23 cellular contexts compared by ENCODE assay signal in the genomic region with DNA sequence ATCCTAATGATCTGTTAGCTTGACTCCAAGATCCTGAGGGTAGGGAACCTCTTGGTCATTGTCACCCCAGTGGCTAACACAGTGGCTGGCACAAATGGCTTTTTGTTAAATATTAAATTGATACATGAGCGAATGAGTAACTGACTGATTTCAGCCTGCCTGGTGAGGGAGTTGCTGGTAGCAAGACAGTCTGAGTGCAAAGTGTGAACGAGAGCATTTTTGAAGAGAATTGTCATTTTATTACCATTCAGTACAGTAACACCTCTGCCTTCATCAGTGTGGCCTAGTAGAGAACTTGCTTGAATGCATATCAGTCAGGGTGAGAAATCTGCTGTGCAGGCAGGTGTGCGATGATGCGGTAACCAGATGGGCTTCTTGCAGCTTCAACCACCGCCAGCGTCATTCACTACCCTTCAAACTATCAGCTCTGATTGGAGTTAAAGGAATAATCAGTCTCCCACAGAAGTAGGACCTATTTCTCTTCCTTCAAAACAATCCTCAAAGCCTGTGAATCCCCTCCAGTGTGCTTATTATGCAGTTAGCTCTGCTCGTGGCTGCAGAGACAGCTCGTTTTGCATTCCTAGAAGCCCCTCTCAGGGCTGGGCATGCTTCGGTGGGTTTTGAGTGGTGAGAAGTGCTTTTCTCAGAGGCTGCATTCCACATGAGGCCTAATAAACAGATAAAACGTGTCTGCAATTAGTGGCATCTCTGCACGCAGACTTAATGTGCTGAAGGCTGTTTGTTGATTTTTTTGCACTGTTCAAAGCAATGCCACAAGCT. TPM values are rescaled to one million over a fixed set of nuclear protein-coding genes. Genes with fewer than 3 reads are reported as not detected.
A peak's percentile ranks its signal among the peaks of the same experiment; 100 is the strongest.
DNase-seq lines count a peak whose midpoint lies in the region; ATAC-seq and TF ChIP-seq lines count a peak whose summit lies in the region.
"Had no signal": no experiment of that assay in that cellular context is flagged by ENCODE, and none has a peak within 500 bp of the region (broad histone marks: within the 10 kb centered on the region; RNA-seq: fewer than 3 reads in every experiment).

No MANE protein-coding gene starts in this region.

- H3K36me3 ChIP-seq in BLaER1 (no peaks in the 10 kb centered on the region), mucosa of descending colon (ENCODE audit: low read depth) (no peaks in the 10 kb centered on the region), gastroesophageal sphincter (no peaks in the 10 kb centered on the region)
- H3K36me3 ChIP-seq: BE2C, breast epithelium, prostate gland had no signal

- H3K9ac ChIP-seq in BLaER1: no peak overlapping the region; the same call in 1 of the 2 replicates

- ATAC-seq in mucosa of descending colon (peak; percentile 15), gastroesophageal sphincter (no peak)
- ATAC-seq: activated T-cell treated with anti-CD3 and anti-CD28 coated beads, Interleukin-2, amount 50 U/mL, for 72 hours had no signal

- WGBS in gastroesophageal sphincter (ENCODE audit: low coverage in 1 of 2), 2 donors: 72 to 74% methylated on average over 6 to 11 of the region's 11 CpGs

- intact Hi-C loops in mucosa of descending colon (cut with DNase I, micrococcal nuclease): loop anchor here in 1 of 2 donors (10.0 kb wide), 1 partner anchor 56 kb away; the partner anchor contains the start of genes ACBD4 and PLCD3

- no peak for TF ChIP-seq EP300 in gastroesophageal sphincter (IDR thresholded peaks at IDR 0.05)

- H3K4me1 ChIP-seq in BLaER1 (peaks cover 18% of the 10 kb centered on the region), mucosa of descending colon (ENCODE audit: low read depth) (no peaks in the 10 kb centered on the region), gastroesophageal sphincter (no peaks in the 10 kb centered on the region)
- H3K4me1 ChIP-seq: BE2C, breast epithelium, prostate gland had no signal

- DNase-seq in NAMALWA (ENCODE audit: low spot score) (peak; percentile 64), glomerular visceral epithelial cell (ENCODE audit: extremely low spot score) (peak; percentile 40), mucosa of descending colon (no peak), NCI-H2107 treated with DMSO at 0.1 percent for 48 hours (lab: John Stamatoyannopoulos, UW; ENCODE audit: unreplicated experiment) (no peak), NCI-H2196 treated with DMSO at 0.1 percent for 48 hours (lab: John Stamatoyannopoulos, UW; ENCODE audit: unreplicated experiment) (no peak)
- no peak for DNase-seq in activated CD4-positive, CD25-positive, alpha-beta regulatory T cell (lab: John Stamatoyannopoulos, UW)
- DNase-seq: activated CD4-positive, alpha-beta T cell treated with anti-CD3 and anti-CD28 coated beads, Interleukin-2, amount 10 ng/mL, durations not matched to agents 24 days and 14 days; activated naive CD4-positive, alpha-beta T cell treated with anti-CD3 and anti-CD28 coated beads for 36 hours; activated T-cell treated with anti-CD3 and anti-CD28 coated beads, Interleukin-2, amount 50 U/mL, for 72 hours; BE2C; effector CD8-positive, alpha-beta T cell; foreskin fibroblast; H9; hippocampal formation; NCI-H774; stimulated activated CD4-positive, alpha-beta T cell treated with anti-CD3 and anti-CD28 coated beads, Interleukin-2, amount 100 ng/mL, for 24 hours had no signal

- TF ChIP-seq CTCF in mucosa of descending colon (IDR thresholded peaks at IDR 0.05) (no peak), gastroesophageal sphincter (IDR thresholded peaks at IDR 0.05) (no peak)

- H3K9me3 ChIP-seq in BLaER1: no peaks in the 10 kb centered on the region
- no peaks in the 10 kb centered on the region for H3K9me3 ChIP-seq in mucosa of descending colon
- H3K9me3 ChIP-seq in gastroesophageal sphincter: no peaks in the 10 kb centered on the region
- H3K9me3 ChIP-seq: BE2C, breast epithelium, prostate gland had no signal

- H3K4me3 ChIP-seq in BLaER1 (no peak overlapping the region), mucosa of descending colon (no peak overlapping the region), gastroesophageal sphincter (no peak overlapping the region)
- H3K4me3 ChIP-seq: breast epithelium, prostate gland, smooth muscle cell had no signal

- H3K4me2 ChIP-seq in BLaER1: peak overlapping the region; percentile 49
- H3K4me2 ChIP-seq: smooth muscle cell had no signal

- H4K20me1 ChIP-seq in BLaER1: no peaks in the 10 kb centered on the region

- H3K27ac ChIP-seq in BLaER1: no peak overlapping the region
- no peak overlapping the region for H3K27ac ChIP-seq in gastroesophageal sphincter
- H3K27ac ChIP-seq: breast epithelium, HL-60, prostate gland, VCaP had no signal

- no peaks in the 10 kb centered on the region for H3K27me3 ChIP-seq in BLaER1
- no peaks in the 10 kb centered on the region for H3K27me3 ChIP-seq in gastroesophageal sphincter
- H3K27me3 ChIP-seq: BE2C, breast epithelium had no signal

- no peak for TF ChIP-seq POLR2A in gastroesophageal sphincter (IDR thresholded peaks at IDR 0.05)

RNA-seq across cellular contexts. Expression of gene HEXIM2, which starts 29.0 kb away (rescaled TPM):
- 1 to 10 TPM; 3.9 to 9.6 (median 4.5) TPM for total RNA-seq in mucosa of descending colon
- total RNA-seq in gastroesophageal sphincter: 10 to 100 TPM in 1 of 4 donors, 1 to 10 TPM in 3; 3.8 to 11.1 (median 8.6) TPM

RNA-seq across cellular contexts. Expression of gene FMNL1, which starts 31.0 kb away (rescaled TPM):
- total RNA-seq in mucosa of descending colon (10 to 100 TPM in 2 of 3 donors, 1 to 10 TPM in 1; 7.4 to 18.1 (median 17.3) TPM), gastroesophageal sphincter (10 to 100 TPM; 12.0 to 21.9 (median 14.9) TPM)

RNA-seq across cellular contexts. Expression of gene HEXIM1, which starts 42.4 kb away (rescaled TPM):
- total RNA-seq in mucosa of descending colon (10 to 100 TPM; 36.7 to 98.2 (median 37.0) TPM), gastroesophageal sphincter (10 to 100 TPM; 48.3 to 56.3 (median 53.8) TPM)

RNA-seq across cellular contexts. Expression of gene ACBD4, which starts 55.2 kb away (rescaled TPM):
- 10 to 100 TPM; 18.1 to 28.7 (median 26.3) TPM for total RNA-seq in mucosa of descending colon
- total RNA-seq in gastroesophageal sphincter: 10 to 100 TPM; 15.0 to 28.8 (median 23.5) TPM

RNA-seq across cellular contexts. Expression of gene PLCD3, which starts 58.4 kb away (rescaled TPM):
- total RNA-seq in mucosa of descending colon: 100 to 1,000 TPM; 205 to 562 (median 232) TPM
- 100 to 1,000 TPM in 2 of 4 donors, 10 to 100 TPM in 2; 50.4 to 147 (median 81.8) TPM for total RNA-seq in gastroesophageal sphincter

Comparison
In these comparisons a context has a peak if more than half of its experiments do, and no peak if none do; other contexts are left out.
1. DNase-seq: peak in NAMALWA (single experiment) and glomerular visceral epithelial cell (single experiment); none in mucosa of descending colon (0 of 3), NCI-H2107 treated with DMSO at 0.1 percent for 48 hours (single experiment), NCI-H2196 treated with DMSO at 0.1 percent for 48 hours (single experiment) and activated CD4-positive, CD25-positive, alpha-beta regulatory T cell (0 of 4).